1 cellular context compared by ENCODE assay signal in the genomic region with DNA sequence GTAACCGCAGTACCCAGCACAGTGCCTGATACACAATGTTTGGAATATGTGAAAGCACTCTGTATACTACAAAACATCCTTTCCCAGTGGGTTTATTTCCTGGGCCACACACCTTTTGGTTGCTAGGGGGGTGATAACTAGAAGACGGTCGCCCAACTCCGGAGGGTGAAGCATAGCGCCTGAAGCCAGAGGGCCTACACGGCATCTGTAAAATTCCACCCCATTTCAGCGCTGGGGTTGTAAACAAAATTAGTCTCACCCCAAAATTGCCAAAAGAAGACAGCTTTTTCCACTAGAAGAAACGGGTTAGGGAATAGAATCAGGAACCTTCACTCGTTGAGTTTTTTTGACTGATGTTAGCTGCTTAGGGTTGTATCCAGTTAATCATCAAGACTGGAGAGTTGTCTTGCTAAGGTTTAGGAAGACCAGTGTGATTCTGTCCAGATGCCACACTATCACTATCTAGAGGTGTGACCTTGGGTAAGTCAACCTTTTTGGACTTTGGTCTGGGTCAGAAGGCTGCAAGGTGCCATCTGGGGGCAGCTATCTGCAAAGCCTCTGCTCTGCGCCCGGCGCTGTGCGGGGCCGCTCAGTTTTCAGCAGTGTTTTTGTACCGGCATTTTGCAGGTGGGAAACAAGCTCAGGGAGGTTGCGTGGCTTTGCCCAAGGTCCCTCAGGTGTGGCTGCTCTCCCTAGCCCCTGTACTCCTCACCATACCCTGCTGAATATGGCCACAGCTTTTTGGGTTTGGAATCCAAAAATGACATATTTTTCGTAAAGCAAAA.
TF ChIP-seq lines count a peak whose summit lies in the region.

No MANE protein-coding gene starts in this region.

TF ChIP-seq in HepG2, 621 proteins besides CTCF, POLR2A, EP300 and RAD21 (continued from another document and continues in another):
- TF ChIP-seq ZNF331 (CRISPR knock-in tag; IDR thresholded peaks at IDR 0.05) (peak; percentile 61; the same call in 1 of the 2 replicates), CCAR2 (optimal IDR thresholded peaks at IDR 0.05; ENCODE audit: low read depth, low read length) (no peak), RBM22 (optimal IDR thresholded peaks at IDR 0.05; ENCODE audit: low read length) (peak; percentile 27), DNMT1 (CRISPR knock-in tag; IDR thresholded peaks at IDR 0.05) (no peak), SOX6 (IDR thresholded peaks at IDR 0.05) (no peak), SOX6 (CRISPR knock-in tag; IDR thresholded peaks at IDR 0.05) (no peak), MIER3 (CRISPR knock-in tag; IDR thresholded peaks at IDR 0.05; ENCODE audit: borderline replicate concordance) (0 out of 2 replicates have a peak, but pooled peaks have one; percentile 43), HNRNPL (IDR thresholded peaks at IDR 0.05; ENCODE audit: low read depth, low read length) (0 out of 2 replicates have a peak, but pooled peaks have one; percentile 61), ZNF451 (CRISPR knock-in tag; IDR thresholded peaks at IDR 0.05) (peak; percentile 10; the same call in 1 of the 2 replicates), TAF1 (CRISPR knock-in tag; IDR thresholded peaks at IDR 0.05) (peak; percentile 66; the same call in 1 of the 2 replicates), TBX3 (IDR thresholded peaks at IDR 0.05; ENCODE audit: borderline replicate concordance) (peak; percentile 41; the same call in 1 of the 2 replicates), MTF1 (CRISPR knock-in tag; IDR thresholded peaks at IDR 0.05) (no peak), ZNF441 (CRISPR knock-in tag; IDR thresholded peaks at IDR 0.05; ENCODE audit: borderline replicate concordance) (no peak), PAF1 (CRISPR knock-in tag; IDR thresholded peaks at IDR 0.05) (no peak), RFX3 (CRISPR knock-in tag; IDR thresholded peaks at IDR 0.05) (no peak), ZNF367 (CRISPR knock-in tag; IDR thresholded peaks at IDR 0.05; ENCODE audit: borderline replicate concordance) (no peak), ZNF768 (CRISPR knock-in tag; IDR thresholded peaks at IDR 0.05) (peak; percentile 39; the same call in 1 of the 2 replicates), ZNF224 (CRISPR knock-in tag; IDR thresholded peaks at IDR 0.05) (peak; percentile 75; the same call in 1 of the 2 replicates), FOXA3 (CRISPR knock-in tag; IDR thresholded peaks at IDR 0.05) (peak; percentile 58), FOSL2 (CRISPR knock-in tag; IDR thresholded peaks at IDR 0.05) (peak; percentile 43), ZNF501 (CRISPR knock-in tag; IDR thresholded peaks at IDR 0.05) (no peak; the same call in 1 of the 2 replicates), SNRNP70 (IDR thresholded peaks at IDR 0.05; ENCODE audit: low read depth, low read length) (no peak), ZNF563 (CRISPR knock-in tag; IDR thresholded peaks at IDR 0.05) (no peak; the same call in 1 of the 2 replicates), ZSCAN29 (CRISPR knock-in tag; conservative IDR thresholded peaks at IDR 0.05) (no peak), ZNF792 (CRISPR knock-in tag; IDR thresholded peaks at IDR 0.05) (peak; percentile 36; the same call in 1 of the 2 replicates), CCDC6 (CRISPR knock-in tag; IDR thresholded peaks at IDR 0.05) (0 out of 2 replicates have a peak, but pooled peaks have one; percentile 32), AGO1 (IDR thresholded peaks at IDR 0.05; ENCODE audit: low read depth, low read length, poor library complexity, severe bottlenecking) (no peak), ZNF878 (CRISPR knock-in tag; IDR thresholded peaks at IDR 0.05) (0 out of 2 replicates have a peak, but pooled peaks have one; percentile 5), HOXA3 (CRISPR knock-in tag; IDR thresholded peaks at IDR 0.05) (peak; percentile 72; the same call in 1 of the 2 replicates), ZNF776 (CRISPR knock-in tag; IDR thresholded peaks at IDR 0.05) (no peak), PPARG (CRISPR knock-in tag; conservative IDR thresholded peaks at IDR 0.05) (peak; percentile 11; the same call in 1 of the 2 replicates), TBP (CRISPR knock-in tag; IDR thresholded peaks at IDR 0.05) (no peak), ZNF382 (CRISPR knock-in tag; IDR thresholded peaks at IDR 0.05; ENCODE audit: borderline replicate concordance) (no peak), JARID2 (CRISPR knock-in tag; IDR thresholded peaks at IDR 0.05; ENCODE audit: insufficient replicate concordance) (no peak), SAP130 (CRISPR knock-in tag; IDR thresholded peaks at IDR 0.05; ENCODE audit: low read depth) (no peak; the same call in 1 of the 2 replicates)
- TF ChIP-seq, protein P1, sequence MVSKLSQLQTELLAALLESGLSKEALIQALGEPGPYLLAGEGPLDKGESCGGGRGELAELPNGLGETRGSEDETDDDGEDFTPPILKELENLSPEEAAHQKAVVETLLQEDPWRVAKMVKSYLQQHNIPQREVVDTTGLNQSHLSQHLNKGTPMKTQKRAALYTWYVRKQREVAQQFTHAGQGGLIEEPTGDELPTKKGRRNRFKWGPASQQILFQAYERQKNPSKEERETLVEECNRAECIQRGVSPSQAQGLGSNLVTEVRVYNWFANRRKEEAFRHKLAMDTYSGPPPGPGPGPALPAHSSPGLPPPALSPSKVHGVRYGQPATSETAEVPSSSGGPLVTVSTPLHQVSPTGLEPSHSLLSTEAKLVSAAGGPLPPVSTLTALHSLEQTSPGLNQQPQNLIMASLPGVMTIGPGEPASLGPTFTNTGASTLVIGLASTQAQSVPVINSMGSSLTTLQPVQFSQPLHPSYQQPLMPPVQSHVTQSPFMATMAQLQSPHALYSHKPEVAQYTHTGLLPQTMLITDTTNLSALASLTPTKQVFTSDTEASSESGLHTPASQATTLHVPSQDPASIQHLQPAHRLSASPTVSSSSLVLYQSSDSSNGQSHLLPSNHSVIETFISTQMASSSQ (IDR thresholded peaks at IDR 0.05; ENCODE audit: low read depth), result no peak
- TF ChIP-seq, protein P1 (CRISPR knock-in tag; IDR thresholded peaks at IDR 0.05; ENCODE audit: borderline replicate concordance), result no peak
- TF ChIP-seq, protein P2, sequence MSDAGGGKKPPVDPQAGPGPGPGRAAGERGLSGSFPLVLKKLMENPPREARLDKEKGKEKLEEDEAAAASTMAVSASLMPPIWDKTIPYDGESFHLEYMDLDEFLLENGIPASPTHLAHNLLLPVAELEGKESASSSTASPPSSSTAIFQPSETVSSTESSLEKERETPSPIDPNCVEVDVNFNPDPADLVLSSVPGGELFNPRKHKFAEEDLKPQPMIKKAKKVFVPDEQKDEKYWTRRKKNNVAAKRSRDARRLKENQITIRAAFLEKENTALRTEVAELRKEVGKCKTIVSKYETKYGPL (CRISPR knock-in tag; IDR thresholded peaks at IDR 0.05), result no peak
- TF ChIP-seq, protein P3, sequence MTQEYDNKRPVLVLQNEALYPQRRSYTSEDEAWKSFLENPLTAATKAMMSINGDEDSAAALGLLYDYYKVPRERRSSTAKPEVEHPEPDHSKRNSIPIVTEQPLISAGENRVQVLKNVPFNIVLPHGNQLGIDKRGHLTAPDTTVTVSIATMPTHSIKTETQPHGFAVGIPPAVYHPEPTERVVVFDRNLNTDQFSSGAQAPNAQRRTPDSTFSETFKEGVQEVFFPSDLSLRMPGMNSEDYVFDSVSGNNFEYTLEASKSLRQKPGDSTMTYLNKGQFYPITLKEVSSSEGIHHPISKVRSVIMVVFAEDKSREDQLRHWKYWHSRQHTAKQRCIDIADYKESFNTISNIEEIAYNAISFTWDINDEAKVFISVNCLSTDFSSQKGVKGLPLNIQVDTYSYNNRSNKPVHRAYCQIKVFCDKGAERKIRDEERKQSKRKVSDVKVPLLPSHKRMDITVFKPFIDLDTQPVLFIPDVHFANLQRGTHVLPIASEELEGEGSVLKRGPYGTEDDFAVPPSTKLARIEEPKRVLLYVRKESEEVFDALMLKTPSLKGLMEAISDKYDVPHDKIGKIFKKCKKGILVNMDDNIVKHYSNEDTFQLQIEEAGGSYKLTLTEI (CRISPR knock-in tag; conservative IDR thresholded peaks at IDR 0.05), result no peak
- TF ChIP-seq, protein P4, sequence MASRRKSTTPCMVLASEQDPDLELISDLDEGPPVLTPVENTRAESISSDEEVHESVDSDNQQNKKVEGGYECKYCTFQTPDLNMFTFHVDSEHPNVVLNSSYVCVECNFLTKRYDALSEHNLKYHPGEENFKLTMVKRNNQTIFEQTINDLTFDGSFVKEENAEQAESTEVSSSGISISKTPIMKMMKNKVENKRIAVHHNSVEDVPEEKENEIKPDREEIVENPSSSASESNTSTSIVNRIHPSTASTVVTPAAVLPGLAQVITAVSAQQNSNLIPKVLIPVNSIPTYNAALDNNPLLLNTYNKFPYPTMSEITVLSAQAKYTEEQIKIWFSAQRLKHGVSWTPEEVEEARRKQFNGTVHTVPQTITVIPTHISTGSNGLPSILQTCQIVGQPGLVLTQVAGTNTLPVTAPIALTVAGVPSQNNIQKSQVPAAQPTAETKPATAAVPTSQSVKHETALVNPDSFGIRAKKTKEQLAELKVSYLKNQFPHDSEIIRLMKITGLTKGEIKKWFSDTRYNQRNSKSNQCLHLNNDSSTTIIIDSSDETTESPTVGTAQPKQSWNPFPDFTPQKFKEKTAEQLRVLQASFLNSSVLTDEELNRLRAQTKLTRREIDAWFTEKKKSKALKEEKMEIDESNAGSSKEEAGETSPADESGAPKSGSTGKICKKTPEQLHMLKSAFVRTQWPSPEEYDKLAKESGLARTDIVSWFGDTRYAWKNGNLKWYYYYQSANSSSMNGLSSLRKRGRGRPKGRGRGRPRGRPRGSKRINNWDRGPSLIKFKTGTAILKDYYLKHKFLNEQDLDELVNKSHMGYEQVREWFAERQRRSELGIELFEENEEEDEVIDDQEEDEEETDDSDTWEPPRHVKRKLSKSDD (CRISPR knock-in tag; IDR thresholded peaks at IDR 0.05; ENCODE audit: low read depth), result no peak; the same call in 1 of the 2 replicates
- TF ChIP-seq, protein P5, sequence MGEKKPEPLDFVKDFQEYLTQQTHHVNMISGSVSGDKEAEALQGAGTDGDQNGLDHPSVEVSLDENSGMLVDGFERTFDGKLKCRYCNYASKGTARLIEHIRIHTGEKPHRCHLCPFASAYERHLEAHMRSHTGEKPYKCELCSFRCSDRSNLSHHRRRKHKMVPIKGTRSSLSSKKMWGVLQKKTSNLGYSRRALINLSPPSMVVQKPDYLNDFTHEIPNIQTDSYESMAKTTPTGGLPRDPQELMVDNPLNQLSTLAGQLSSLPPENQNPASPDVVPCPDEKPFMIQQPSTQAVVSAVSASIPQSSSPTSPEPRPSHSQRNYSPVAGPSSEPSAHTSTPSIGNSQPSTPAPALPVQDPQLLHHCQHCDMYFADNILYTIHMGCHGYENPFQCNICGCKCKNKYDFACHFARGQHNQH (CRISPR knock-in tag; IDR thresholded peaks at IDR 0.05), result 0 out of 2 replicates have a peak, but pooled peaks have one; percentile 21
- TF ChIP-seq, protein P6, sequence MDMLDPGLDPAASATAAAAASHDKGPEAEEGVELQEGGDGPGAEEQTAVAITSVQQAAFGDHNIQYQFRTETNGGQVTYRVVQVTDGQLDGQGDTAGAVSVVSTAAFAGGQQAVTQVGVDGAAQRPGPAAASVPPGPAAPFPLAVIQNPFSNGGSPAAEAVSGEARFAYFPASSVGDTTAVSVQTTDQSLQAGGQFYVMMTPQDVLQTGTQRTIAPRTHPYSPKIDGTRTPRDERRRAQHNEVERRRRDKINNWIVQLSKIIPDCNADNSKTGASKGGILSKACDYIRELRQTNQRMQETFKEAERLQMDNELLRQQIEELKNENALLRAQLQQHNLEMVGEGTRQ (IDR thresholded peaks at IDR 0.05; ENCODE audit: low read depth, low read length), result no peak
- TF ChIP-seq, protein P6 (CRISPR knock-in tag; IDR thresholded peaks at IDR 0.05; ENCODE audit: borderline replicate concordance), result no peak
- TF ChIP-seq, protein P7, sequence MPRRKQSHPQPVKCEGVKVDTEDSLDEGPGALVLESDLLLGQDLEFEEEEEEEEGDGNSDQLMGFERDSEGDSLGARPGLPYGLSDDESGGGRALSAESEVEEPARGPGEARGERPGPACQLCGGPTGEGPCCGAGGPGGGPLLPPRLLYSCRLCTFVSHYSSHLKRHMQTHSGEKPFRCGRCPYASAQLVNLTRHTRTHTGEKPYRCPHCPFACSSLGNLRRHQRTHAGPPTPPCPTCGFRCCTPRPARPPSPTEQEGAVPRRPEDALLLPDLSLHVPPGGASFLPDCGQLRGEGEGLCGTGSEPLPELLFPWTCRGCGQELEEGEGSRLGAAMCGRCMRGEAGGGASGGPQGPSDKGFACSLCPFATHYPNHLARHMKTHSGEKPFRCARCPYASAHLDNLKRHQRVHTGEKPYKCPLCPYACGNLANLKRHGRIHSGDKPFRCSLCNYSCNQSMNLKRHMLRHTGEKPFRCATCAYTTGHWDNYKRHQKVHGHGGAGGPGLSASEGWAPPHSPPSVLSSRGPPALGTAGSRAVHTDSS (CRISPR knock-in tag; conservative IDR thresholded peaks at IDR 0.05), result no peak
- TF ChIP-seq, protein P8, sequence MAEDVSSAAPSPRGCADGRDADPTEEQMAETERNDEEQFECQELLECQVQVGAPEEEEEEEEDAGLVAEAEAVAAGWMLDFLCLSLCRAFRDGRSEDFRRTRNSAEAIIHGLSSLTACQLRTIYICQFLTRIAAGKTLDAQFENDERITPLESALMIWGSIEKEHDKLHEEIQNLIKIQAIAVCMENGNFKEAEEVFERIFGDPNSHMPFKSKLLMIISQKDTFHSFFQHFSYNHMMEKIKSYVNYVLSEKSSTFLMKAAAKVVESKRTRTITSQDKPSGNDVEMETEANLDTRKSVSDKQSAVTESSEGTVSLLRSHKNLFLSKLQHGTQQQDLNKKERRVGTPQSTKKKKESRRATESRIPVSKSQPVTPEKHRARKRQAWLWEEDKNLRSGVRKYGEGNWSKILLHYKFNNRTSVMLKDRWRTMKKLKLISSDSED (CRISPR knock-in tag; IDR thresholded peaks at IDR 0.05), result no peak
